ENCODE assay signal across 8 cellular contexts in genomic region chr1:47533176-47534039, GRCh38.
DNase-seq lines count a peak whose midpoint lies in the region; ATAC-seq and TF ChIP-seq lines count a peak whose summit lies in the region.

No MANE protein-coding gene starts in this region.

- peaks cover 2% of the 10 kb centered on the region for H3K36me3 Mint-ChIP-seq in CD4-positive, CD25-positive, alpha-beta regulatory T cell

- H3K27me3 ChIP-seq in CD4-positive, CD25-positive, alpha-beta regulatory T cell (ENCODE audit: control insufficient read depth, insufficient read depth, low read length), result peaks cover 26% of the 10 kb centered on the region
- peaks cover 23% of the 10 kb centered on the region for H3K27me3 ChIP-seq in kidney epithelial cell (ENCODE audit: control insufficient read depth, insufficient read depth, low read length)

- H3K4me1 ChIP-seq in CD4-positive, CD25-positive, alpha-beta regulatory T cell (ENCODE audit: control insufficient read depth, insufficient read depth, low read length, poor library complexity, severe bottlenecking), result peaks cover 4% of the 10 kb centered on the region

- peaks cover 13 to 14% of the 10 kb centered on the region in 2 experiments for H3K9me3 ChIP-seq in CD4-positive, CD25-positive, alpha-beta regulatory T cell (ENCODE audit: control insufficient read depth in 2 of 2, low read length in 2 of 2)

- TF ChIP-seq POLR2A in NB4 (IDR thresholded peaks at IDR 0.05; ENCODE audit: extremely low read depth, insufficient read length), result no peak

- no peak overlapping the region for H3K27ac Mint-ChIP-seq in CD4-positive, CD25-positive, alpha-beta regulatory T cell

- no peak overlapping the region for H3K27ac ChIP-seq in CD4-positive, CD25-positive, alpha-beta regulatory T cell (ENCODE audit: insufficient read depth, low read length, poor library complexity, severe bottlenecking)

- H3K4me1 Mint-ChIP-seq in CD4-positive, CD25-positive, alpha-beta regulatory T cell, result peaks cover 0 to 16% (median under 1%) of the 10 kb centered on the region in 4 donors

- H3K4me3 ChIP-seq in CD4-positive, CD25-positive, alpha-beta regulatory T cell (ENCODE audit: low read depth, low read length), result no peak overlapping the region
- H3K4me3 ChIP-seq in NB4 (ENCODE audit: low read depth, low read length), result no peak overlapping the region
- peak overlapping the region; percentile 31 for H3K4me3 ChIP-seq in kidney epithelial cell (ENCODE audit: low read depth, low read length)

- H3K36me3 ChIP-seq in CD4-positive, CD25-positive, alpha-beta regulatory T cell (ENCODE audit: control insufficient read depth, insufficient read depth, low read length), result no peaks in the 10 kb centered on the region
- H3K36me3 ChIP-seq in kidney epithelial cell (ENCODE audit: control insufficient read depth, insufficient read depth, low read length), result no peaks in the 10 kb centered on the region

- peaks cover 0 to 19% (median 5%) of the 10 kb centered on the region in 7 donors for H3K9me3 Mint-ChIP-seq in CD4-positive, CD25-positive, alpha-beta regulatory T cell

- peaks cover 55% of the 10 kb centered on the region for H3K27me3 Mint-ChIP-seq in CD4-positive, CD25-positive, alpha-beta regulatory T cell

- TF ChIP-seq CTCF in NB4 (IDR thresholded peaks at IDR 0.05; ENCODE audit: low read depth, low read length) (no peak), kidney epithelial cell (IDR thresholded peaks at IDR 0.05; ENCODE audit: insufficient read depth, low read length, poor library complexity, severe bottlenecking) (no peak)

- DNase-seq in CD4-positive, CD25-positive, alpha-beta regulatory T cell, result peak in 1 of 3 donors; percentile 13
- DNase-seq in NB4 (ENCODE audit: low read depth), result peak; percentile 26
- DNase-seq in cerebellum (ENCODE audit: low spot score), result peak; percentile 6
- DNase-seq in kidney epithelial cell (ENCODE audit: low read depth), result no peak
- DNase-seq in smooth muscle cell of the brain vasculature (ENCODE audit: low read depth, low spot score), result peak; percentile 51
- DNase-seq in SKM-1 treated with dmso at 0.1 percent for 144 hours (lab: John Stamatoyannopoulos, UW; ENCODE audit: unreplicated experiment), result no peak
- DNase-seq in NK-92 (lab: John Stamatoyannopoulos, UW; ENCODE audit: unreplicated experiment), result no peak

- H3K4me3 Mint-ChIP-seq in CD4-positive, CD25-positive, alpha-beta regulatory T cell, result peak overlapping the region in 3 of 4 donors; percentile 47 to 86 (median 49)

- no peak for ATAC-seq in CD4-positive, CD25-positive, alpha-beta regulatory T cell (ENCODE audit: low read depth in 2 of 2)
- ATAC-seq in HG03025 (IDR thresholded peaks at IDR 0.05; ENCODE audit: low FRiP score, unreplicated experiment), result no peak

Comparison
In these comparisons a context has a peak if more than half of its experiments do, and no peak if none do; other contexts are left out.
1. DNase-seq: peak in NB4 (single experiment), cerebellum (single experiment) and smooth muscle cell of the brain vasculature (single experiment); none in kidney epithelial cell (single experiment), SKM-1 treated with dmso at 0.1 percent for 144 hours (single experiment) and NK-92 (single experiment).